ENCODE assay signal across 8 cellular contexts in genomic region chr4:81913427-81913878, GRCh38.
DNase-seq lines count a peak whose midpoint lies in the region; ATAC-seq, FAIRE-seq and TF ChIP-seq lines count a peak whose summit lies in the region.

No MANE protein-coding gene starts in this region.

- H3K4me3 ChIP-seq in heart left ventricle = no peak overlapping the region
- H3K4me3 ChIP-seq in fibroblast of mammary gland (ENCODE audit: control insufficient read depth, low read depth, low read length) = no peak overlapping the region
- no peak overlapping the region for H3K4me3 ChIP-seq in pancreas

- H3K36me3 ChIP-seq in heart left ventricle = no peaks in the 10 kb centered on the region
- H3K36me3 ChIP-seq in pancreas = no peaks in the 10 kb centered on the region

- H3K4me1 ChIP-seq in heart left ventricle = peaks cover 0 to 4% (median 0%) of the 10 kb centered on the region in 12 donors
- H3K4me1 ChIP-seq in pancreas = no peaks in the 10 kb centered on the region

- DNase-seq in heart left ventricle (peak in 3 of 5 donors; percentile 19 to 38 (median 23)), left ventricle myocardium superior (no peak), NCI-H526 treated with DMSO at 0.1 percent for 48 hours (lab: John Stamatoyannopoulos, UW) (peak; percentile 2), fibroblast of mammary gland (ENCODE audit: low read depth) (peak; percentile 41), pancreas (peak in 5 of 6 donors; percentile 10 to 59 (median 37)), epidermal melanocyte (ENCODE audit: insufficient read length, low spot score) (no peak)
- peak; percentile 69 for DNase-seq in activated CD8-positive, alpha-beta memory T cell treated with anti-CD3 and anti-CD28 coated beads for 24 hours

- WGBS in heart left ventricle, 4 donors = 21 to 29% (median 25%) methylated on average over 12 of the region's 12 CpGs
- 22 to 25% methylated on average over 12 of the region's 12 CpGs for WGBS in pancreas, 2 donors

- H3K27ac ChIP-seq in heart left ventricle (no peak overlapping the region), pancreas (no peak overlapping the region)

- ATAC-seq in heart left ventricle (no peak), left ventricle myocardium superior (no peak), HG02852 (IDR thresholded peaks at IDR 0.05; ENCODE audit: unreplicated experiment) (peak; percentile 80), pancreas (peak; percentile 53 to 80 (median 78))

- H3K27me3 ChIP-seq in heart left ventricle (peaks cover 0 to 6% (median 0%) of the 10 kb centered on the region in 9 donors), pancreas (no peaks in the 10 kb centered on the region)

- FAIRE-seq in pancreas (lab: Jason Lieb, UNC) = no peak

- H3K9me3 ChIP-seq in heart left ventricle (no peaks in the 10 kb centered on the region), pancreas (no peaks in the 10 kb centered on the region)

- no peak for TF ChIP-seq POLR2A in heart left ventricle (IDR thresholded peaks at IDR 0.05)

- TF ChIP-seq CTCF in heart left ventricle (IDR thresholded peaks at IDR 0.05) (peak; percentile 27 to 66 (median 50)), fibroblast of mammary gland (conservative IDR thresholded peaks at IDR 0.05; ENCODE audit: control insufficient read depth, insufficient read depth, low read depth, low read length) (peak; percentile 65), pancreas (IDR thresholded peaks at IDR 0.05) (peak in 3 of 4 donors; percentile 46 to 50 (median 47))

- intact Hi-C loops in heart left ventricle (cut with DNase I) = loop anchor here in 1 of 10 donors (10.0 kb wide), 1 partner anchor 449 kb away; no protein-coding TSS in a partner anchor
- intact Hi-C loops in left ventricle myocardium superior (cut with micrococcal nuclease) = no loop called here
- intact Hi-C loops in pancreas (cut with DNase I) = no loop called here

Comparison
In these comparisons a context has a peak if more than half of its experiments do, and no peak if none do; other contexts are left out.
1. DNase-seq: peak in heart left ventricle (3 of 5), NCI-H526 treated with DMSO at 0.1 percent for 48 hours (single experiment), activated CD8-positive, alpha-beta memory T cell treated with anti-CD3 and anti-CD28 coated beads for 24 hours (single experiment), fibroblast of mammary gland (single experiment) and pancreas (5 of 6); none in left ventricle myocardium superior (single experiment) and epidermal melanocyte (single experiment).
2. ATAC-seq: peak in HG02852 (single experiment) and pancreas (4 of 4); none in heart left ventricle (0 of 4) and left ventricle myocardium superior (single experiment).
3. Peak in every context shown above with its lines, with median percentiles within 50 percentile points of each other: CTCF ChIP-seq.